Comparison of ENCODE assay signal across 19 cellular contexts in genomic region chr1:3922851-3923250, GRCh38.
"Had no signal": no experiment of that assay in that cellular context is flagged by ENCODE, and none has a peak within 500 bp of the region (broad histone marks: within the 10 kb centered on the region; RNA-seq: fewer than 3 reads in every experiment).

No MANE protein-coding gene starts in this region.

- H3K9me3 ChIP-seq: body of pancreas, pancreas had no signal

- H3K36me3 Mint-ChIP-seq: activated naive CD8-positive, alpha-beta T cell treated with anti-CD3 and anti-CD28 coated beads, Interleukin-2, amount 10 ng/mL, durations not matched to agents 7 days and 5 days; naive thymus-derived CD8-positive, alpha-beta T cell; stimulated activated memory B cell treated with anti-CD40 and anti-IgM and Interleukin-4, amounts not matched to agents 10 μg/mL and 1 μg/mL and 100 μg/mL, for 72 hours had no signal

- H3K27me3 Mint-ChIP-seq: activated naive CD8-positive, alpha-beta T cell treated with anti-CD3 and anti-CD28 coated beads, Interleukin-2, amount 10 ng/mL, durations not matched to agents 7 days and 5 days had no signal

- H3K4me1 Mint-ChIP-seq: activated naive CD8-positive, alpha-beta T cell treated with anti-CD3 and anti-CD28 coated beads, Interleukin-2, amount 10 ng/mL, durations not matched to agents 7 days and 5 days; endodermal cell had no signal

- H3K4me3 Mint-ChIP-seq: activated naive CD8-positive, alpha-beta T cell treated with anti-CD3 and anti-CD28 coated beads, Interleukin-2, amount 10 ng/mL, durations not matched to agents 7 days and 5 days; endodermal cell; naive thymus-derived CD8-positive, alpha-beta T cell; stimulated activated memory B cell treated with anti-CD40 and anti-IgM and Interleukin-4, amounts not matched to agents 10 μg/mL and 1 μg/mL and 100 μg/mL, for 72 hours had no signal

- H3K4me3 ChIP-seq: body of pancreas, dorsolateral prefrontal cortex, pancreas had no signal

- DNase-seq: activated CD4-positive, alpha-beta T cell treated with anti-CD3 and anti-CD28 coated beads, Interleukin-2, amount 50 U/mL, for 4 hours; activated CD4-positive, CD25-positive, alpha-beta regulatory T cell treated with anti-CD3 and anti-CD28 coated beads, Interleukin-2, amount 50 U/mL, for 72 hours; activated CD8-positive, alpha-beta memory T cell treated with anti-CD3 and anti-CD28 coated beads, Interleukin-2, amount 50 U/mL, for 4 hours; activated naive CD8-positive, alpha-beta T cell treated with anti-CD3 and anti-CD28 coated beads, Interleukin-2, amount 10 ng/mL, durations not matched to agents 7 days and 5 days; activated T-cell treated with anti-CD3 and anti-CD28 coated beads, Interleukin-2, amount 50 U/mL, for 48 hours; amygdala; body of pancreas; caudate nucleus; endodermal cell; foreskin fibroblast; mesenchymal stem cell; naive thymus-derived CD8-positive, alpha-beta T cell; stimulated activated CD4-positive, alpha-beta T cell treated with anti-CD3 and anti-CD28 coated beads, Interleukin-4, amount 100 ng/mL, for 4 hours; T1000 had no signal

- H3K36me3 ChIP-seq: pancreas had no signal

- H3K4me1 ChIP-seq: body of pancreas, pancreas had no signal

- H3K27ac ChIP-seq: body of pancreas, dorsolateral prefrontal cortex, epithelial cell of prostate, pancreas had no signal

- ATAC-seq: body of pancreas, pancreas, sciatic nerve had no signal

- H3K27me3 ChIP-seq: body of pancreas, pancreas had no signal

- H3K9me3 Mint-ChIP-seq: activated naive CD8-positive, alpha-beta T cell treated with anti-CD3 and anti-CD28 coated beads, Interleukin-2, amount 10 ng/mL, durations not matched to agents 7 days and 5 days; naive thymus-derived CD8-positive, alpha-beta T cell had no signal

- H3K27ac Mint-ChIP-seq: activated naive CD8-positive, alpha-beta T cell treated with anti-CD3 and anti-CD28 coated beads, Interleukin-2, amount 10 ng/mL, durations not matched to agents 7 days and 5 days; endodermal cell; stimulated activated memory B cell treated with anti-CD40 and anti-IgM and Interleukin-4, amounts not matched to agents 10 μg/mL and 1 μg/mL and 100 μg/mL, for 72 hours had no signal
